Comparison of ENCODE assay signal across 1 cellular context in the genomic region with DNA sequence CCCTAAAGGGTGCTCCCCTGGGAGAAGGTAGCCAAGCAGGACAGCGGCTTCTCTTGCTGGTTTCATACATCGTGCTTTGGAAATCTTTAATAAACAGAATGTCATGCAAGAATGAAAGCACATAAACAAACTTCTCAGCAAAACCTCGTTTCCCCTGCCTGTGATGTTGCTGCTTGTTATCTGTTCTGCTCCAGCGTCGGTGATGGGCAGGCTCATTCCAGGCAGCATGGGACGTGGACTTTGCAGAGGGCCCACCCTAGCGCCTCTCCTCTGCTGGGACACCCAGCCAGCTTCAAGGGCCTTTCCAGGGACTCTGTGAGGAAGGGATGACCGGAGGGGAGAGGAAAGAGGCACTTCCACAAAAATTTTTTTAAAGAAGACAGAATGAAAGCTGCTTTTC.
TF ChIP-seq lines count a peak whose summit lies in the region.

No MANE protein-coding gene starts in this region.

TF ChIP-seq in IMR-90, 13 proteins besides CTCF, POLR2A, EP300 and RAD21:
- TF ChIP-seq, protein P1, sequence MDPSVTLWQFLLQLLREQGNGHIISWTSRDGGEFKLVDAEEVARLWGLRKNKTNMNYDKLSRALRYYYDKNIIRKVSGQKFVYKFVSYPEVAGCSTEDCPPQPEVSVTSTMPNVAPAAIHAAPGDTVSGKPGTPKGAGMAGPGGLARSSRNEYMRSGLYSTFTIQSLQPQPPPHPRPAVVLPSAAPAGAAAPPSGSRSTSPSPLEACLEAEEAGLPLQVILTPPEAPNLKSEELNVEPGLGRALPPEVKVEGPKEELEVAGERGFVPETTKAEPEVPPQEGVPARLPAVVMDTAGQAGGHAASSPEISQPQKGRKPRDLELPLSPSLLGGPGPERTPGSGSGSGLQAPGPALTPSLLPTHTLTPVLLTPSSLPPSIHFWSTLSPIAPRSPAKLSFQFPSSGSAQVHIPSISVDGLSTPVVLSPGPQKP (IDR thresholded peaks at IDR 0.05; ENCODE audit: borderline replicate concordance, low read depth, low read length): no peak
- TF ChIP-seq CEBPB (IDR thresholded peaks at IDR 0.05; ENCODE audit: low read depth, low read length) (no peak), MAZ (IDR thresholded peaks at IDR 0.05; ENCODE audit: borderline replicate concordance, low read depth, low read length) (no peak), USF2 (IDR thresholded peaks at IDR 0.05; ENCODE audit: low read depth, low read length) (no peak), FOS (IDR thresholded peaks at IDR 0.05; ENCODE audit: low read depth, low read length) (no peak), RFX5 (IDR thresholded peaks at IDR 0.05; ENCODE audit: low read depth, low read length) (no peak), SMC3 (IDR thresholded peaks at IDR 0.05; ENCODE audit: low read depth, low read length) (no peak), NFE2L2 (IDR thresholded peaks at IDR 0.05; ENCODE audit: low read depth, low read length) (no peak), MXI1 (IDR thresholded peaks at IDR 0.05; ENCODE audit: borderline replicate concordance, low read depth, low read length) (no peak), BHLHE40 (IDR thresholded peaks at IDR 0.05; ENCODE audit: low read depth, low read length) (no peak), MAFK (IDR thresholded peaks at IDR 0.05; ENCODE audit: low read depth, low read length) (no peak), CHD1 (IDR thresholded peaks at IDR 0.05; ENCODE audit: low read depth, low read length) (no peak), RCOR1 (IDR thresholded peaks at IDR 0.05; ENCODE audit: insufficient replicate concordance, low read length) (no peak)
